8 cellular contexts compared by ENCODE assay signal in the genomic region with DNA sequence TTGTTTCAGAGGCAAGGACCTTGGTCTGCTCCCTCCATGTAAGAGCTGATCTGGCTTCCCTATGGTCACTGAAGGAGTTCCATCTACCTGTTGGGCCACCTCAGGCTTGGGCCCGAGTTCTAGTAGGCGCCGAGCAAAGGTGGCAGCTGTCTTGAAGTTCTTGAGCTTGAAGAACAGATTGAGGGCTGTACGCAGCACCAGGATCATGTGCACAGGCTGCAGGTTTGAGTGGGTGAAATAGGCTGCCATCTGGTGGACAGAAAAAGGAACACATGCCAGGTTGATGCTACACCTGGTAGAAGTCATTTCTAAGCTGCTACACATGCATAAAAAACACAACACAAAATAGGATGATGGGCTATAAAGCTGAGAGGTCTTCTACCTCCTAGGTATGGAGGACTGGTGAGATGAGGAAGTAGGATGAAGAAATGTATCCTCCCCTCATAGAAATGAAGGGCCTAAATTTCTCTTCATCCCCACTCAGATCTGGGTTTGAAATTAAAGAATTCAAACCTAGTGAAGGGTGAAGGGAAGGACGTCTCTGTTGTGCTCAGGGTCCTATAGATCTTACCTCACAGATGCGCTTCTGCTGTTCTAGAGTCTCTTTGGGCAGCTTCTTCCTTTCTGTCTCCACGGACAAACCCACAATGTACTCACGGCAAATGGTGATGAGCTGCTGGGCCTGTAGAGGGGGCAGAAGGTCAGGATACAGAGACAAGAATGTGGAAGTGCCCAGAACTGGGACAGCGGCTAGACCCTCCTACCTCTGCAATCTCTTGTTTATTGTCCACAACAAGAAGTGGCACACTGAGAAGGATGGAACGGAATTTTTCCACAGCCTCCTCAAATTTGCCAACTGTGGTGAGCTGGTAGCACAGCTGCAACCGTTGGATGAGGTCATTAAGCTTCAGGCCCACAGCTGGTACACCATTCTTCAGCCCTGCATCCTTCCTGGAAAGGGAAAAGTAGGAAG. TPM values are rescaled to one million over a fixed set of nuclear protein-coding genes. Genes with fewer than 3 reads are reported as not detected.
DNase-seq lines count a peak whose midpoint lies in the region; ATAC-seq and TF ChIP-seq lines count a peak whose summit lies in the region.

No MANE protein-coding gene starts in this region.

- ATAC-seq in HG03139 (IDR thresholded peaks at IDR 0.05; ENCODE audit: unreplicated experiment) (peak; percentile 57), left colon (peak; percentile 92), HG02852 (IDR thresholded peaks at IDR 0.05; ENCODE audit: unreplicated experiment) (no peak)

- no peak overlapping the region for H3K4me3 ChIP-seq in GM12864 (ENCODE audit: low read depth, low read length)

- peak; percentile 44 for DNase-seq in GM12864 (ENCODE audit: low read depth)
- DNase-seq in NCI-H460 (ENCODE audit: extremely low read depth, low read depth): peak; percentile 60
- DNase-seq in activated CD4-positive, alpha-beta T cell treated with anti-CD3 and anti-CD28 coated beads for 24 hours (ENCODE audit: low read depth in 2 of 2): peak; percentile 42 to 43
- DNase-seq in cerebellum (ENCODE audit: low spot score): peak; percentile 75
- DNase-seq in left colon: peak; percentile 47 to 59
- peak; percentile 45 for DNase-seq in stimulated activated CD4-positive, alpha-beta T cell treated with anti-CD3 and anti-CD28 coated beads, Interleukin-4, amount 100 ng/mL, for 1 hour

- peak; percentile 82 for TF ChIP-seq CTCF in GM12864 (IDR thresholded peaks at IDR 0.05; ENCODE audit: low read depth, low read length, missing control alignments)

- intact Hi-C loops in left colon (cut with DNase I, micrococcal nuclease): loop anchor here (5.0 to 10.0 kb wide), 2 partner anchors 47 to 99 kb away; a partner anchor contains a TSS

RNA-seq across cellular contexts. Expression of a gene that starts 6.6 kb away (rescaled TPM):
- total RNA-seq in NCI-H460 (2014; rRNA removed; shearing (Covaris generic)): 52.1 and 53.6 TPM in 2 replicates
- polyA plus RNA-seq in NCI-H460 (2014; cell fraction: nucleus; rRNA removed): 27.2 and 33.0 TPM in 2 replicates
- total RNA-seq in cerebellum (42.1 TPM), left colon (10 to 100 TPM; 57.3 to 70.1 TPM)

RNA-seq across cellular contexts. Expression of a gene that starts 29.2 kb away (rescaled TPM):
- total RNA-seq in NCI-H460 (2014; rRNA removed; shearing (Covaris generic)): 90.9 and 125 TPM in 2 replicates
- polyA plus RNA-seq in NCI-H460 (2014; cell fraction: nucleus; rRNA removed): 328 and 373 TPM in 2 replicates
- total RNA-seq in cerebellum (108 TPM), left colon (10 to 100 TPM; 83.3 to 92.8 TPM)

RNA-seq across cellular contexts. Expression of a gene that starts 51.5 kb away (rescaled TPM):
- 163 and 184 TPM in 2 replicates for total RNA-seq in NCI-H460 (2014; rRNA removed; shearing (Covaris generic))
- 111 and 128 TPM in 2 replicates for polyA plus RNA-seq in NCI-H460 (2014; cell fraction: nucleus; rRNA removed)
- total RNA-seq in cerebellum: 124 TPM
- 100 to 1,000 TPM; 153 to 165 TPM for total RNA-seq in left colon

RNA-seq across cellular contexts. Expression of a gene that starts 51.6 kb away (rescaled TPM):
- 129 and 144 TPM in 2 replicates for total RNA-seq in NCI-H460 (2014; rRNA removed; shearing (Covaris generic))
- polyA plus RNA-seq in NCI-H460 (2014; cell fraction: nucleus; rRNA removed): 96.3 and 160 TPM in 2 replicates
- total RNA-seq in cerebellum (34.4 TPM), left colon (100 to 1,000 TPM in 1 of 2 donors, 10 to 100 TPM in 1; 89.5 to 109 TPM)
